30 cellular contexts compared by ENCODE assay signal in the genomic region with DNA sequence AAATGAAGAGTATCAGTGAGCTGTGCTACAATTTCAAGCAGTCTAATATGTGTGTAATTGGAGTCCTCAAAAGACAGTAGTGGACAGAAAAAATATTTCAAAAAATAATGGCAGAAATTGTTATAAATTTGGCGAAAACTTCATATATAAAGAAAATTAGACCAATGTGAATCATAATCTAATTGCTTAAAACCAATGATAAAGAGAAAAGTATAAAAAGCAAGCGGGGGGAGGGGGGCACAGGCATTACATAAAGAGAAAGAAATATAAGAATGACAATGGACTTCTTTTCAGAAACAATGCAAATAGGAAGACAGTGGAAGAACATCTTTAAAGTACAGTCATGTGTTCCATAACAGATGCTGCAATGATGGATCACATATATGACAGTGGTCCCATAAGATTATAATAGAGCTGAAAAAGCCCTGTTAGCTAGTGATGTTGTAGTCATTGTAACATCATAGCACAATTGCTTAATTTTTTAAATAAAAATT.
"Had no signal": no experiment of that assay in that cellular context is flagged by ENCODE, and none has a peak within 500 bp of the region (broad histone marks: within the 10 kb centered on the region; RNA-seq: fewer than 3 reads in every experiment).

No MANE protein-coding gene starts in this region.

- H3K36me3 ChIP-seq: neutrophil, pancreas, prostate gland, spleen, suprapubic skin, tibial artery, transverse colon, upper lobe of right lung, uterus had no signal

- H3K9me3 ChIP-seq: neutrophil, pancreas, prostate gland, suprapubic skin, testis, upper lobe of right lung had no signal

- H3K4me3 ChIP-seq: pancreas, prostate gland, skin epidermis, smooth muscle cell, spleen, suprapubic skin, testis, tibial artery, transverse colon, upper lobe of right lung, uterus had no signal

- H3K4me1 ChIP-seq: prostate gland, suprapubic skin, testis, tibial artery, transverse colon, upper lobe of right lung, uterus had no signal

- H3K27ac ChIP-seq: neutrophil, pancreas, prostate gland, skin epidermis, spleen, suprapubic skin, testis, tibial artery, transverse colon, upper lobe of right lung, uterus had no signal

- ATAC-seq: naive thymus-derived CD8-positive, alpha-beta T cell; natural killer cell treated with Interleukin-12 subunit alpha and Interleukin-12 subunit beta and Interleukin-15 and Interleukin-18, amount 100 ng/mL, for 72 hours; pancreas; right cardiac atrium; sciatic nerve; stimulated activated memory B cell treated with anti-CD40 and anti-IgM and Interleukin-4, amounts not matched to agents 10 μg/mL and 1 μg/mL and 100 μg/mL, for 72 hours; stimulated activated naive CD8-positive, alpha-beta T cell treated with anti-CD3 and anti-CD28 coated beads, Interleukin-15, amount 100 ng/mL, for 72 hours; stimulated activated naive CD8-positive, alpha-beta T cell treated with anti-CD3 and anti-CD28 coated beads, Interleukin-15, Interleukin-2, amounts not matched to agents 100 U/mL and 50 U/mL, for 24 hours; upper lobe of right lung had no signal

- H3K27me3 ChIP-seq: neutrophil, pancreas, spleen, suprapubic skin, testis, tibial artery, transverse colon, upper lobe of right lung, uterus had no signal

- FAIRE-seq: pancreas had no signal

- H3K4me3 Mint-ChIP-seq: naive thymus-derived CD8-positive, alpha-beta T cell; natural killer cell treated with Interleukin-12 subunit alpha and Interleukin-12 subunit beta and Interleukin-15 and Interleukin-18, amount 100 ng/mL, for 72 hours; nephron progenitor cell; neural crest cell; stimulated activated memory B cell treated with anti-CD40 and anti-IgM and Interleukin-4, amounts not matched to agents 10 μg/mL and 1 μg/mL and 100 μg/mL, for 72 hours; stimulated activated naive CD8-positive, alpha-beta T cell treated with anti-CD3 and anti-CD28 coated beads, Interleukin-15, amount 100 ng/mL, for 72 hours; type B pancreatic cell had no signal

- H3K27me3 Mint-ChIP-seq: stimulated activated naive CD8-positive, alpha-beta T cell treated with anti-CD3 and anti-CD28 coated beads, Interleukin-15, amount 100 ng/mL, for 72 hours had no signal

- H3K36me3 Mint-ChIP-seq: stimulated activated memory B cell treated with anti-CD40 and anti-IgM and Interleukin-4, amounts not matched to agents 10 μg/mL and 1 μg/mL and 100 μg/mL, for 72 hours had no signal

- H3K4me1 Mint-ChIP-seq: nephron progenitor cell; stimulated activated memory B cell treated with anti-CD40 and anti-IgM and Interleukin-4, amounts not matched to agents 10 μg/mL and 1 μg/mL and 100 μg/mL, for 72 hours; stimulated activated naive CD8-positive, alpha-beta T cell treated with anti-CD3 and anti-CD28 coated beads, Interleukin-15, amount 100 ng/mL, for 72 hours had no signal

- H3K4me2 ChIP-seq: smooth muscle cell had no signal

- H3K9me3 Mint-ChIP-seq: type B pancreatic cell had no signal

- DNase-seq: naive thymus-derived CD8-positive, alpha-beta T cell; nephron progenitor cell; nucleus accumbens; pancreas; right cardiac atrium; spleen; stimulated activated CD4-positive, alpha-beta T cell treated with anti-CD3 and anti-CD28 coated beads, Interleukin-12 subunit alpha, Interleukin-12 subunit beta, amount 100 ng/mL, for 4 hours; stimulated activated CD4-positive, alpha-beta T cell treated with anti-CD3 and anti-CD28 coated beads, Interleukin-1b, Interleukin-23, amount 100 ng/mL, for 48 hours; stimulated activated CD4-positive, alpha-beta T cell treated with anti-CD3 and anti-CD28 coated beads, Interleukin-4, amount 100 ng/mL, for 1 hour; stimulated activated CD4-positive, alpha-beta T cell treated with anti-CD3 and anti-CD28 coated beads, Interleukin-4, amount 100 ng/mL, for 4 hours; stimulated activated CD8-positive, alpha-beta memory T cell treated with anti-CD3 and anti-CD28 coated beads, Interleukin-4, amount 100 ng/mL, for 48 hours; stimulated activated naive CD4-positive, alpha-beta T cell; stimulated activated naive CD8-positive, alpha-beta T cell treated with anti-CD3 and anti-CD28 coated beads, Interleukin-15, amount 100 ng/mL, for 72 hours; stimulated activated naive CD8-positive, alpha-beta T cell treated with anti-CD3 and anti-CD28 coated beads, Interleukin-15, Interleukin-2, amounts not matched to agents 100 U/mL and 50 U/mL, for 24 hours; substantia nigra; testis; tibial artery; transverse colon; upper lobe of right lung; uterus had no signal

- H3K27ac Mint-ChIP-seq: natural killer cell treated with Interleukin-12 subunit alpha and Interleukin-12 subunit beta and Interleukin-15 and Interleukin-18, amount 100 ng/mL, for 72 hours; nephron progenitor cell; stimulated activated memory B cell treated with anti-CD40 and anti-IgM and Interleukin-4, amounts not matched to agents 10 μg/mL and 1 μg/mL and 100 μg/mL, for 72 hours; stimulated activated naive CD8-positive, alpha-beta T cell treated with anti-CD3 and anti-CD28 coated beads, Interleukin-15, amount 100 ng/mL, for 72 hours; type B pancreatic cell had no signal
